ENCODE assay signal across 8 cellular contexts in genomic region chr9:15211994-15212501, GRCh38.
A peak's percentile ranks its signal among the peaks of the same experiment; 100 is the strongest.
DNase-seq lines count a peak whose midpoint lies in the region; ATAC-seq and TF ChIP-seq lines count a peak whose summit lies in the region.

No MANE protein-coding gene starts in this region.

- ATAC-seq in GM19397 (IDR thresholded peaks at IDR 0.05; ENCODE audit: unreplicated experiment): peak; percentile 21
- ATAC-seq in SK-N-SH treated with all-trans-retinoic acid at 6 μM for 48 hours: peak; percentile 21; the same call in 2 of the 3 replicates
- ATAC-seq in GM18502 (IDR thresholded peaks at IDR 0.05; ENCODE audit: poor library complexity, unreplicated experiment): no peak

- peak; percentile 8 for DNase-seq in fibroblast of the conjunctiva (ENCODE audit: low read depth)
- no peak for DNase-seq in sigmoid colon
- DNase-seq in SKM-1 (lab: John Stamatoyannopoulos, UW; ENCODE audit: unreplicated experiment): no peak
- DNase-seq in stimulated activated CD4-positive, alpha-beta T cell treated with anti-CD3 and anti-CD28 coated beads, Interleukin-15, amount 100 ng/mL, for 24 hours: no peak
- no peak for DNase-seq in activated T-cell treated with anti-CD3 and anti-CD28 coated beads, Interleukin-2, amount 50 U/mL, for 1 hour

- no peaks in the 10 kb centered on the region for H3K27me3 ChIP-seq in sigmoid colon

- H3K4me3 ChIP-seq in sigmoid colon: no peak overlapping the region

- no peak for TF ChIP-seq CTCF in sigmoid colon (IDR thresholded peaks at IDR 0.05)

- H3K36me3 ChIP-seq in sigmoid colon: no peaks in the 10 kb centered on the region

- no peak for TF ChIP-seq POLR2A in sigmoid colon (IDR thresholded peaks at IDR 0.05)

- peaks cover 0 to 14% (median 4%) of the 10 kb centered on the region in 4 donors for H3K4me1 ChIP-seq in sigmoid colon

- no peaks in the 10 kb centered on the region for H3K9me3 ChIP-seq in sigmoid colon

- 84 to 89% methylated on average over 3 of the region's 3 CpGs for WGBS in sigmoid colon, 2 donors

- intact Hi-C loops in sigmoid colon (cut with DNase I): loop anchor here (2.0 kb wide), 3 partner anchors 95 to 395 kb away; partner anchors contain the start of genes SNAPC3 and TTC39B

- no peak for TF ChIP-seq EP300 in sigmoid colon (IDR thresholded peaks at IDR 0.05)

- H3K27ac ChIP-seq in sigmoid colon: peak overlapping the region; percentile 25 to 43 (median 28)

TF ChIP-seq in SK-N-SH treated with all-trans-retinoic acid at 6 μM for 48 hours, 23 proteins besides CTCF, POLR2A, EP300 and RAD21:
- no peak for TF ChIP-seq ZFP30 (CRISPR knock-in tag; IDR thresholded peaks at IDR 0.05)
- TF ChIP-seq ZNF70 (CRISPR knock-in tag; IDR thresholded peaks at IDR 0.05): no peak
- no peak for TF ChIP-seq CREB5 (CRISPR knock-in tag; IDR thresholded peaks at IDR 0.05; ENCODE audit: low read depth)
- no peak for TF ChIP-seq BACH2 (CRISPR knock-in tag; IDR thresholded peaks at IDR 0.05; ENCODE audit: borderline replicate concordance)
- no peak for TF ChIP-seq SNAI2 (CRISPR knock-in tag; IDR thresholded peaks at IDR 0.05)
- no peak for TF ChIP-seq GLIS3 (CRISPR knock-in tag; IDR thresholded peaks at IDR 0.05)
- TF ChIP-seq ZFP3 (CRISPR knock-in tag; IDR thresholded peaks at IDR 0.05): no peak
- TF ChIP-seq ESRRG (CRISPR knock-in tag; IDR thresholded peaks at IDR 0.05): no peak
- TF ChIP-seq, protein P1, sequence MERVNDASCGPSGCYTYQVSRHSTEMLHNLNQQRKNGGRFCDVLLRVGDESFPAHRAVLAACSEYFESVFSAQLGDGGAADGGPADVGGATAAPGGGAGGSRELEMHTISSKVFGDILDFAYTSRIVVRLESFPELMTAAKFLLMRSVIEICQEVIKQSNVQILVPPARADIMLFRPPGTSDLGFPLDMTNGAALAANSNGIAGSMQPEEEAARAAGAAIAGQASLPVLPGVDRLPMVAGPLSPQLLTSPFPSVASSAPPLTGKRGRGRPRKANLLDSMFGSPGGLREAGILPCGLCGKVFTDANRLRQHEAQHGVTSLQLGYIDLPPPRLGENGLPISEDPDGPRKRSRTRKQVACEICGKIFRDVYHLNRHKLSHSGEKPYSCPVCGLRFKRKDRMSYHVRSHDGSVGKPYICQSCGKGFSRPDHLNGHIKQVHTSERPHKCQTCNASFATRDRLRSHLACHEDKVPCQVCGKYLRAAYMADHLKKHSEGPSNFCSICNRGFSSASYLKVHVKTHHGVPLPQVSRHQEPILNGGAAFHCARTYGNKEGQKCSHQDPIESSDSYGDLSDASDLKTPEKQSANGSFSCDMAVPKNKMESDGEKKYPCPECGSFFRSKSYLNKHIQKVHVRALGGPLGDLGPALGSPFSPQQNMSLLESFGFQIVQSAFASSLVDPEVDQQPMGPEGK (CRISPR knock-in tag; IDR thresholded peaks at IDR 0.05; ENCODE audit: borderline replicate concordance): no peak
- TF ChIP-seq CSDC2 (CRISPR knock-in tag; IDR thresholded peaks at IDR 0.05): no peak
- no peak for TF ChIP-seq ZC3H10 (CRISPR knock-in tag; IDR thresholded peaks at IDR 0.05)
- TF ChIP-seq TOX (CRISPR knock-in tag; IDR thresholded peaks at IDR 0.05; ENCODE audit: borderline replicate concordance): no peak
- TF ChIP-seq ZNF565 (CRISPR knock-in tag; conservative IDR thresholded peaks at IDR 0.05; ENCODE audit: low read depth): no peak
- no peak for TF ChIP-seq OSR1 (CRISPR knock-in tag; IDR thresholded peaks at IDR 0.05)
- no peak for TF ChIP-seq TSHZ2 (CRISPR knock-in tag; IDR thresholded peaks at IDR 0.05)
- TF ChIP-seq ZNF8 (CRISPR knock-in tag; IDR thresholded peaks at IDR 0.05): no peak
- TF ChIP-seq RARB (CRISPR knock-in tag; IDR thresholded peaks at IDR 0.05): no peak
- TF ChIP-seq PPARA (CRISPR knock-in tag; IDR thresholded peaks at IDR 0.05; ENCODE audit: borderline replicate concordance): no peak
- TF ChIP-seq, protein P2, sequence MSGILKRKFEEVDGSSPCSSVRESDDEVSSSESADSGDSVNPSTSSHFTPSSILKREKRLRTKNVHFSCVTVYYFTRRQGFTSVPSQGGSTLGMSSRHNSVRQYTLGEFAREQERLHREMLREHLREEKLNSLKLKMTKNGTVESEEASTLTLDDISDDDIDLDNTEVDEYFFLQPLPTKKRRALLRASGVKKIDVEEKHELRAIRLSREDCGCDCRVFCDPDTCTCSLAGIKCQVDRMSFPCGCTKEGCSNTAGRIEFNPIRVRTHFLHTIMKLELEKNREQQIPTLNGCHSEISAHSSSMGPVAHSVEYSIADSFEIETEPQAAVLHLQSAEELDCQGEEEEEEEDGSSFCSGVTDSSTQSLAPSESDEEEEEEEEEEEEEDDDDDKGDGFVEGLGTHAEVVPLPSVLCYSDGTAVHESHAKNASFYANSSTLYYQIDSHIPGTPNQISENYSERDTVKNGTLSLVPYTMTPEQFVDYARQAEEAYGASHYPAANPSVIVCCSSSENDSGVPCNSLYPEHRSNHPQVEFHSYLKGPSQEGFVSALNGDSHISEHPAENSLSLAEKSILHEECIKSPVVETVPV (CRISPR knock-in tag; IDR thresholded peaks at IDR 0.05): no peak
- no peak for TF ChIP-seq ARNTL (CRISPR knock-in tag; IDR thresholded peaks at IDR 0.05; ENCODE audit: borderline replicate concordance, low read depth)
